Comparison of ENCODE assay signal across 17 cellular contexts in genomic region chr9:89494199-89494598, GRCh38. TPM values are rescaled to one million over a fixed set of nuclear protein-coding genes. Genes with fewer than 3 reads are reported as not detected.
A peak's percentile ranks its signal among the peaks of the same experiment; 100 is the strongest.
DNase-seq lines count a peak whose midpoint lies in the region; ATAC-seq and TF ChIP-seq lines count a peak whose summit lies in the region.
"Had no signal": no experiment of that assay in that cellular context is flagged by ENCODE, and none has a peak within 500 bp of the region (broad histone marks: within the 10 kb centered on the region; RNA-seq: fewer than 3 reads in every experiment).

No MANE protein-coding gene starts in this region.

- H3K27ac Mint-ChIP-seq in activated naive CD4-positive, alpha-beta T cell treated with anti-CD3 and anti-CD28 coated beads, Interleukin-2, amount 50 U/mL, for 24 hours: peak overlapping the region; percentile 78
- peak overlapping the region; percentile 97 for H3K27ac Mint-ChIP-seq in T-helper 17 cell
- peak overlapping the region; percentile 35 to 91 for H3K27ac Mint-ChIP-seq in effector memory CD8-positive, alpha-beta T cell

- in situ Hi-C loops in GM13976 (cut with MboI; ENCODE audit: low sequenced_read_pairs, unreplicated experiment): no loop called here

- peak overlapping the region; percentile 94 for H3K4me3 Mint-ChIP-seq in activated naive CD4-positive, alpha-beta T cell treated with anti-CD3 and anti-CD28 coated beads, Interleukin-2, amount 50 U/mL, for 24 hours
- peak overlapping the region; percentile 98 for H3K4me3 Mint-ChIP-seq in T-helper 17 cell
- H3K4me3 Mint-ChIP-seq in effector memory CD8-positive, alpha-beta T cell: peak overlapping the region; percentile 89 to 91

- no peak for ATAC-seq in T-helper 17 cell
- ATAC-seq in effector memory CD8-positive, alpha-beta T cell (replicated peaks): no peak
- no peak for ATAC-seq in GM19467 (IDR thresholded peaks at IDR 0.05; ENCODE audit: unreplicated experiment)
- ATAC-seq: PC-3, sciatic nerve had no signal

- H3K36me3 Mint-ChIP-seq in activated naive CD4-positive, alpha-beta T cell treated with anti-CD3 and anti-CD28 coated beads, Interleukin-2, amount 50 U/mL, for 24 hours: peaks cover 16% of the 10 kb centered on the region
- H3K36me3 Mint-ChIP-seq in T-helper 17 cell (ENCODE audit: low read depth): peaks cover 11% of the 10 kb centered on the region
- peaks cover 30% of the 10 kb centered on the region for H3K36me3 Mint-ChIP-seq in effector memory CD8-positive, alpha-beta T cell (ENCODE audit: insufficient read depth)

- no peak for TF ChIP-seq CTCF in GM13976 (IDR thresholded peaks at IDR 0.05; ENCODE audit: borderline replicate concordance, control extremely low read depth, extremely low read depth, insufficient read depth, missing control alignments)

- peaks cover 84% of the 10 kb centered on the region for H3K4me1 Mint-ChIP-seq in activated naive CD4-positive, alpha-beta T cell treated with anti-CD3 and anti-CD28 coated beads, Interleukin-2, amount 50 U/mL, for 24 hours
- H3K4me1 Mint-ChIP-seq in T-helper 17 cell: peaks cover 82% of the 10 kb centered on the region
- H3K4me1 Mint-ChIP-seq in effector memory CD8-positive, alpha-beta T cell (ENCODE audit: low read depth in 2 of 2): peaks cover 86 to 88% of the 10 kb centered on the region in 2 donors

- H3K9me3 Mint-ChIP-seq in activated naive CD4-positive, alpha-beta T cell treated with anti-CD3 and anti-CD28 coated beads, Interleukin-2, amount 50 U/mL, for 24 hours: no peaks in the 10 kb centered on the region
- no peaks in the 10 kb centered on the region for H3K9me3 Mint-ChIP-seq in effector memory CD8-positive, alpha-beta T cell

- no peaks in the 10 kb centered on the region for H3K9me3 ChIP-seq in T-helper 17 cell (ENCODE audit: control insufficient read depth, low read length, poor library complexity, severe bottlenecking)
- H3K9me3 ChIP-seq: testis had no signal

- H3K27ac ChIP-seq in temporal lobe (ENCODE audit: low read depth, low read length): peak overlapping the region; percentile 73
- H3K27ac ChIP-seq: C4-2B had no signal

- no peaks in the 10 kb centered on the region for H3K27me3 Mint-ChIP-seq in activated naive CD4-positive, alpha-beta T cell treated with anti-CD3 and anti-CD28 coated beads, Interleukin-2, amount 50 U/mL, for 24 hours
- H3K27me3 Mint-ChIP-seq in T-helper 17 cell: no peaks in the 10 kb centered on the region
- H3K27me3 Mint-ChIP-seq in effector memory CD8-positive, alpha-beta T cell: no peaks in the 10 kb centered on the region

- no peak for DNase-seq in activated naive CD4-positive, alpha-beta T cell (lab: John Stamatoyannopoulos, UW)
- DNase-seq in T-helper 17 cell (no peak), GM13976 (ENCODE audit: low spot score) (no peak), foreskin melanocyte (no peak)
- no peak for DNase-seq in effector memory CD8-positive, alpha-beta T cell
- DNase-seq: activated gamma-delta T cell treated with Interleukin-2 at 50 U/mL for 16 hours, cortex of kidney, KBM-7, NCI-H2081, PC-3, T1000, testis had no signal

RNA-seq across cellular contexts. Expression of gene SEMA4D, which starts 3.7 kb away (rescaled TPM):
- total RNA-seq in T-helper 17 cell: 100 to 1,000 TPM; 250 to 312 TPM
- 10.6 TPM for total RNA-seq in temporal lobe

Comparison
In these comparisons a context has a peak if more than half of its experiments do, and no peak if none do; other contexts are left out.
1. RNA of gene SEMA4D, which starts 3.7 kb away (total RNA-seq): 250 to 312 TPM in T-helper 17 cell; 10.6 TPM in temporal lobe (single experiment); every median in the first group is over 10 times any median in the second.
2. Peak in every context shown above with its lines, with median percentiles within 50 percentile points of each other: H3K27ac Mint-ChIP-seq and H3K4me3 Mint-ChIP-seq.